Comparison of ENCODE assay signal across 8 cellular contexts in the genomic region with DNA sequence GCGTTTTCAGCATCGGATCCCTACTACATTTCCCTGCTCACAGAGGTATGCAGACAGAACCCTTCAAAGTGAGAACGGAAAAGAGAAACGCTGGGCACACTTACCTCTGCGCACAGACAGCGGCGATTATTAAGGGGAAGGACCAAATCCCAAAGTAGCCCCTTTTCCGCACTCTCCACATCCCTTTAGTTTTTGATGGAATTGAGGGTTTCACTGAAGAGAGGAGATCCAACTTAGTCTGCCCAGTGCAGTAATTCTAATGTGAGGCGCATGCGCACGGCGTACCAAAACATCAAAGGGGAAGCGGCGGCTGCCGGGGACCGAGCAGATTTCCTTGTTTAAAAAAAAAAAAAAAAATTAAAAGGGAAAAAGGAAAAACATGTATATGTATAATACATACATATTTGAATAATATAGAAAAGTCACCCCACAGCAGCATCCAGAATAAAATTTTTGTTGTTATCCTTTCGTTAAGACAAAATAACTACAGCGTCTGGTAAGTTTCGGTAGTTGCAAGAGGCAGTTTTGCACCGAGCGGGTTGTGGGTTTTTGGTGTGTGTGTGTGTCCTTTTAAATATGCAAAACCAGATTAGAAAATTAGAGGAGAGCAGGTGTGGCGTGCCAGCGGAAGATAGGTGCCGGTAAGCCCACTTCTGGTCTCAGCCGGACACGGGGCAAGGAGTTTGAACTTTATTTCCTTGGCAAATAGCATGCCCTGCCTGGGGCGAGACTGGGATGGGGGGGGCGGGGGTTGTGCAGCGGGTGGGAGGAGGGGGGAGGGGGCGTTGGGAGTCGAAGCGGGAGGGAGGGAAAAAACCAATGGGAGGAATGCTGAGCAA. TPM values are rescaled to one million over a fixed set of nuclear protein-coding genes. Genes with fewer than 3 reads are reported as not detected.
DNase-seq lines count a peak whose midpoint lies in the region; ATAC-seq and TF ChIP-seq lines count a peak whose summit lies in the region.

A gene (minus strand): TSS at position 263 of the 839 bp plus-strand sequence. CDS start 82 bp downstream, at position 181.

- DNase-seq in NCI-H82 (lab: John Stamatoyannopoulos, UW) (peak; percentile 48), NCI-H82 treated with DMSO at 0.1 percent for 48 hours (lab: John Stamatoyannopoulos, UW; ENCODE audit: unreplicated experiment) (no peak), Kasumi-1 (lab: John Stamatoyannopoulos, UW) (peak; percentile 12 to 34), WTC11 (ENCODE audit: low spot score) (peak; percentile 49), fibroblast of the conjunctiva (ENCODE audit: low read depth) (peak; percentile 10), natural killer cell (no peak), vagina (ENCODE audit: extremely low spot score in 2 of 2) (no peak)

- H3K4me1 Mint-ChIP-seq in WTC11 (peaks cover 27% of the 10 kb centered on the region), natural killer cell (peaks cover 0 to 9% of the 10 kb centered on the region in 2 donors)

- H3K9me3 ChIP-seq in vagina, result no peaks in the 10 kb centered on the region

- H3K4me3 ChIP-seq in vagina, result peak within 1 kb of the TSS; percentile 28 to 40

- H3K27me3 Mint-ChIP-seq in WTC11 (ENCODE audit: low read depth) (peaks cover 85% of the 10 kb centered on the region), natural killer cell (ENCODE audit: low read depth in 2 of 2) (peaks cover 23 to 31% of the 10 kb centered on the region in 2 donors)

- H3K27ac Mint-ChIP-seq in WTC11, result no peak within 1 kb of the TSS
- no peak within 1 kb of the TSS for H3K27ac Mint-ChIP-seq in natural killer cell

- TF ChIP-seq CTCF in WTC11 (IDR thresholded peaks at IDR 0.05) (no peak), natural killer cell (IDR thresholded peaks at IDR 0.05) (no peak), vagina (IDR thresholded peaks at IDR 0.05) (no peak)

- H3K36me3 ChIP-seq in vagina, result no peaks in the 10 kb centered on the region

- H3K36me3 Mint-ChIP-seq in WTC11 (no peaks in the 10 kb centered on the region), natural killer cell (no peaks in the 10 kb centered on the region)

- ATAC-seq in GM21717 (IDR thresholded peaks at IDR 0.05; ENCODE audit: unreplicated experiment), result peak; percentile 82
- ATAC-seq in WTC11, result no peak
- no peak for ATAC-seq in natural killer cell

- H3K4me1 ChIP-seq in vagina, result peaks cover 15% of the 10 kb centered on the region

- no peak within 1 kb of the TSS for H3K27ac ChIP-seq in vagina

- CTCF ChIA-PET in WTC11 (lab: Charles Lee), result interaction anchor here (0.6 kb wide), 1 partner anchor 309 kb away, joined by 3 read pairs; no protein-coding TSS in a partner anchor

- peaks cover 11% of the 10 kb centered on the region for H3K9me3 Mint-ChIP-seq in WTC11
- peaks cover 0 to 5% of the 10 kb centered on the region in 2 donors for H3K9me3 Mint-ChIP-seq in natural killer cell

- intact Hi-C loops in natural killer cell (cut with micrococcal nuclease) (no loop called here), vagina (cut with DNase I) (no loop called here)

- POLR2A ChIA-PET in WTC11 (lab: Charles Lee), result interaction anchor here (1.2 kb wide), 1 partner anchor 11 kb away, joined by 3 read pairs; no protein-coding TSS in a partner anchor

- peak within 1 kb of the TSS; percentile 77 for H3K4me3 Mint-ChIP-seq in WTC11
- H3K4me3 Mint-ChIP-seq in natural killer cell, result peak within 1 kb of the TSS; percentile 74

- TF ChIP-seq POLR2A in vagina (IDR thresholded peaks at IDR 0.05), result no peak

- H3K27me3 ChIP-seq in vagina, result no peaks in the 10 kb centered on the region

TF ChIP-seq in WTC11, 78 proteins besides CTCF, POLR2A, EP300 and RAD21:
- TF ChIP-seq, protein P1, sequence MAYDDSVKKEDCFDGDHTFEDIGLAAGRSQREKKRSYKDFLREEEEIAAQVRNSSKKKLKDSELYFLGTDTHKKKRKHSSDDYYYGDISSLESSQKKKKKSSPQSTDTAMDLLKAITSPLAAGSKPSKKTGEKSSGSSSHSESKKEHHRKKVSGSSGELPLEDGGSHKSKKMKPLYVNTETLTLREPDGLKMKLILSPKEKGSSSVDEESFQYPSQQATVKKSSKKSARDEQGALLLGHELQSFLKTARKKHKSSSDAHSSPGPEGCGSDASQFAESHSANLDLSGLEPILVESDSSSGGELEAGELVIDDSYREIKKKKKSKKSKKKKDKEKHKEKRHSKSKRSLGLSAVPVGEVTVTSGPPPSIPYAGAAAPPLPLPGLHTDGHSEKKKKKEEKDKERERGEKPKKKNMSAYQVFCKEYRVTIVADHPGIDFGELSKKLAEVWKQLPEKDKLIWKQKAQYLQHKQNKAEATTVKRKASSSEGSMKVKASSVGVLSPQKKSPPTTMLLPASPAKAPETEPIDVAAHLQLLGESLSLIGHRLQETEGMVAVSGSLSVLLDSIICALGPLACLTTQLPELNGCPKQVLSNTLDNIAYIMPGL (CRISPR knock-in tag; IDR thresholded peaks at IDR 0.05), result no peak
- TF ChIP-seq ZNF317 (CRISPR knock-in tag; IDR thresholded peaks at IDR 0.05; ENCODE audit: borderline replicate concordance, low read depth), result no peak
- no peak for TF ChIP-seq TP53 (CRISPR knock-in tag; IDR thresholded peaks at IDR 0.05)

RNA-seq across cellular contexts. Expression of the gene that starts here (rescaled TPM):
- total RNA-seq in WTC11 (2021), result 0.32 to 0.79 TPM (median 0.53 TPM) in 3 replicates
- not detected for total RNA-seq in natural killer cell
- total RNA-seq in vagina, result under 0.01 TPM

Comparison
In these comparisons a context has a peak if more than half of its experiments do, and no peak if none do; other contexts are left out.
1. DNase-seq: peak in NCI-H82 (single experiment), Kasumi-1 (2 of 2) and fibroblast of the conjunctiva (single experiment); none in NCI-H82 treated with DMSO at 0.1 percent for 48 hours (single experiment), natural killer cell (single experiment) and vagina (0 of 2).
2. Peak in DNase-seq in WTC11; RNA of the gene not detected or under 1 TPM.